24 cellular contexts compared by ENCODE assay signal in genomic region chr1:83970119-83970518, GRCh38.
"Had no signal": no experiment of that assay in that cellular context is flagged by ENCODE, and none has a peak within 500 bp of the region (broad histone marks: within the 10 kb centered on the region; RNA-seq: fewer than 3 reads in every experiment).

No MANE protein-coding gene starts in this region.

- H3K27ac Mint-ChIP-seq: activated naive CD4-positive, alpha-beta T cell treated with anti-CD3 and anti-CD28 coated beads, Interleukin-2, amount 50 U/mL, for 72 hours; activated T-cell treated with anti-CD3 and anti-CD28 coated beads, Interleukin-2, amount 50 U/mL, for 72 hours; endodermal cell; nephron; stimulated activated effector memory CD8-positive, alpha-beta T cell treated with anti-CD3 and anti-CD28 coated beads, Interleukin-12 subunit alpha, Interleukin-12 subunit beta, amount 100 ng/mL, for 72 hours; stimulated activated naive CD8-positive, alpha-beta T cell treated with anti-CD3 and anti-CD28 coated beads, Interleukin-15, Interleukin-2, amounts not matched to agents 100 ng/mL and 50 ng/mL, for 24 hours; T-helper 1 cell treated with Interleukin-12 subunit alpha and Interleukin-12 subunit beta and Interleukin-4 antibody, amounts not matched to agents 30 μg/mL and 1 μg/mL, for 36 hours had no signal

- H3K4me3 Mint-ChIP-seq: activated T-cell treated with anti-CD3 and anti-CD28 coated beads, Interleukin-2, amount 50 U/mL, for 72 hours; brain; endodermal cell; nephron; stimulated activated effector memory CD8-positive, alpha-beta T cell treated with anti-CD3 and anti-CD28 coated beads, Interleukin-12 subunit alpha, Interleukin-12 subunit beta, amount 100 ng/mL, for 72 hours; stimulated activated naive CD8-positive, alpha-beta T cell treated with anti-CD3 and anti-CD28 coated beads, Interleukin-15, Interleukin-2, amounts not matched to agents 100 ng/mL and 50 ng/mL, for 24 hours; T-helper 1 cell treated with Interleukin-12 subunit alpha and Interleukin-12 subunit beta and Interleukin-4 antibody, amounts not matched to agents 30 μg/mL and 1 μg/mL, for 36 hours had no signal

- H3K27ac ChIP-seq: cardiac muscle cell, hepatocyte, right lobe of liver, skin epidermis, tibial nerve, VCaP had no signal

- H3K4me1 ChIP-seq: right lobe of liver had no signal

- H3K27me3 Mint-ChIP-seq: brain had no signal

- H3K4me3 ChIP-seq: cardiac muscle cell, hepatocyte, right lobe of liver, skin epidermis, tibial nerve had no signal

- ATAC-seq: activated naive CD4-positive, alpha-beta T cell treated with anti-CD3 and anti-CD28 coated beads, Interleukin-2, amount 50 U/mL, for 72 hours; activated T-cell treated with anti-CD3 and anti-CD28 coated beads, Interleukin-2, amount 50 U/mL, for 72 hours; esophagus mucosa; stimulated activated effector memory CD8-positive, alpha-beta T cell treated with anti-CD3 and anti-CD28 coated beads, Interleukin-12 subunit alpha, Interleukin-12 subunit beta, amount 100 ng/mL, for 72 hours had no signal

- DNase-seq: activated CD4-positive, alpha-beta T cell treated with anti-CD3 and anti-CD28 coated beads for 4 hours; activated CD4-positive, alpha-beta T cell treated with anti-CD3 and anti-CD28 coated beads, Interleukin-2, amount 50 U/mL, for 4 hours; activated naive CD4-positive, alpha-beta T cell; activated T-cell treated with anti-CD3 and anti-CD28 coated beads for 4 hours; activated T-cell treated with anti-CD3 and anti-CD28 coated beads, Interleukin-2, amount 50 U/mL, for 72 hours; islet precursor cell; mammary epithelial cell; right lobe of liver; stimulated activated CD4-positive, alpha-beta T cell treated with anti-CD3 and anti-CD28 coated beads, Interleukin-4, amount 100 ng/mL, for 24 hours; T-helper 9 cell had no signal

- H3K27me3 ChIP-seq: cardiac muscle cell, hepatocyte, right lobe of liver, tibial nerve had no signal

- H3K36me3 Mint-ChIP-seq: activated naive CD4-positive, alpha-beta T cell treated with anti-CD3 and anti-CD28 coated beads, Interleukin-2, amount 50 U/mL, for 72 hours; stimulated activated effector memory CD8-positive, alpha-beta T cell treated with anti-CD3 and anti-CD28 coated beads, Interleukin-12 subunit alpha, Interleukin-12 subunit beta, amount 100 ng/mL, for 72 hours had no signal

- H3K4me1 Mint-ChIP-seq: nephron; stimulated activated effector memory CD8-positive, alpha-beta T cell treated with anti-CD3 and anti-CD28 coated beads, Interleukin-12 subunit alpha, Interleukin-12 subunit beta, amount 100 ng/mL, for 72 hours had no signal

- H3K9me3 Mint-ChIP-seq: activated naive CD4-positive, alpha-beta T cell treated with anti-CD3 and anti-CD28 coated beads, Interleukin-2, amount 50 U/mL, for 72 hours; activated T-cell treated with anti-CD3 and anti-CD28 coated beads, Interleukin-2, amount 50 U/mL, for 72 hours; endodermal cell; nephron; stimulated activated effector memory CD8-positive, alpha-beta T cell treated with anti-CD3 and anti-CD28 coated beads, Interleukin-12 subunit alpha, Interleukin-12 subunit beta, amount 100 ng/mL, for 72 hours; stimulated activated naive CD8-positive, alpha-beta T cell treated with anti-CD3 and anti-CD28 coated beads, Interleukin-15, Interleukin-2, amounts not matched to agents 100 ng/mL and 50 ng/mL, for 24 hours; T-helper 1 cell treated with Interleukin-12 subunit alpha and Interleukin-12 subunit beta and Interleukin-4 antibody, amounts not matched to agents 30 μg/mL and 1 μg/mL, for 36 hours had no signal

- FAIRE-seq: TTC549 had no signal

- H3K9me3 ChIP-seq: right lobe of liver, tibial nerve had no signal

- H3K36me3 ChIP-seq: cardiac muscle cell, right lobe of liver, tibial nerve had no signal
